Comparison of ENCODE assay signal across 8 cellular contexts in genomic region chr10:42552188-42553063, GRCh38.
DNase-seq lines count a peak whose midpoint lies in the region; ATAC-seq and TF ChIP-seq lines count a peak whose summit lies in the region.

No MANE protein-coding gene starts in this region.

- intact Hi-C loops in colonic mucosa (cut with DNase I) = loop anchor here (5.0 to 10.0 kb wide), 2 partner anchors 90 to 552 kb away; no protein-coding TSS in a partner anchor

- DNase-seq in BJ (ENCODE audit: low read depth) (peak; percentile 81), NCI-H524 treated with DMSO at 0.1 percent for 48 hours (lab: John Stamatoyannopoulos, UW) (peak; percentile 2), colonic mucosa (peak; percentile 98), kidney tubule cell (ENCODE audit: low spot score) (peak; percentile 98)
- DNase-seq in activated CD4-positive, alpha-beta T cell treated with anti-CD3 and anti-CD28 coated beads for 48 hours = peak; percentile 96
- DNase-seq in stimulated activated CD4-positive, alpha-beta T cell treated with anti-CD3 and anti-CD28 coated beads, Interleukin-1b, Interleukin-23, amount 100 ng/mL, for 1 hour (ENCODE audit: low read depth in 2 of 2) = peak; percentile 86 to 87

- H3K36me3 ChIP-seq in BJ (ENCODE audit: control insufficient read depth, insufficient read depth, low read length) = no peaks in the 10 kb centered on the region
- no peaks in the 10 kb centered on the region for H3K36me3 ChIP-seq in colonic mucosa

- H3K27me3 ChIP-seq in BJ (ENCODE audit: control insufficient read depth, insufficient read depth, low read length) = no peaks in the 10 kb centered on the region
- no peaks in the 10 kb centered on the region for H3K27me3 ChIP-seq in colonic mucosa

- H3K27ac ChIP-seq in colonic mucosa = peak overlapping the region; percentile 56

- peaks cover 5% of the 10 kb centered on the region for H3K4me1 ChIP-seq in colonic mucosa

- TF ChIP-seq CTCF in BJ (IDR thresholded peaks at IDR 0.05; ENCODE audit: insufficient read depth, low read depth, low read length) (no peak), colonic mucosa (IDR thresholded peaks at IDR 0.05) (no peak)

- peak overlapping the region; percentile 52 to 77 for H3K9ac ChIP-seq in colonic mucosa (ENCODE audit: low read depth in 2 of 2, low read length in 2 of 2)

- peak overlapping the region; percentile 96 for H3K4me3 ChIP-seq in BJ (ENCODE audit: low read depth, low read length)
- peak overlapping the region; percentile 91 for H3K4me3 ChIP-seq in colonic mucosa

- POLR2A ChIA-PET in BJ (lab: Charles Lee) = no interaction called here

- CTCF ChIA-PET in BJ (lab: Yijun Ruan, JAX) = no interaction called here

- H3K9me3 ChIP-seq in colonic mucosa = no peaks in the 10 kb centered on the region

- ATAC-seq in GM19324 (IDR thresholded peaks at IDR 0.05; ENCODE audit: low FRiP score, unreplicated experiment) (peak; percentile 90), HG03460 (IDR thresholded peaks at IDR 0.05; ENCODE audit: unreplicated experiment) (peak; percentile 88)

Comparison
In these comparisons a context has a peak if more than half of its experiments do, and no peak if none do; other contexts are left out.
1. Peak in every context shown above with its lines: DNase-seq, ATAC-seq, H3K4me3 ChIP-seq and H3K27ac ChIP-seq.
2. DNase-seq: peak in every context shown above with its lines; median percentile 98 in colonic mucosa; 98 in kidney tubule cell; 96 in activated CD4-positive, alpha-beta T cell treated with anti-CD3 and anti-CD28 coated beads for 48 hours; 86 in stimulated activated CD4-positive, alpha-beta T cell treated with anti-CD3 and anti-CD28 coated beads, Interleukin-1b, Interleukin-23, amount 100 ng/mL, for 1 hour; 81 in BJ; 2 in NCI-H524 treated with DMSO at 0.1 percent for 48 hours.